1 cellular context compared by ENCODE assay signal in the genomic region with DNA sequence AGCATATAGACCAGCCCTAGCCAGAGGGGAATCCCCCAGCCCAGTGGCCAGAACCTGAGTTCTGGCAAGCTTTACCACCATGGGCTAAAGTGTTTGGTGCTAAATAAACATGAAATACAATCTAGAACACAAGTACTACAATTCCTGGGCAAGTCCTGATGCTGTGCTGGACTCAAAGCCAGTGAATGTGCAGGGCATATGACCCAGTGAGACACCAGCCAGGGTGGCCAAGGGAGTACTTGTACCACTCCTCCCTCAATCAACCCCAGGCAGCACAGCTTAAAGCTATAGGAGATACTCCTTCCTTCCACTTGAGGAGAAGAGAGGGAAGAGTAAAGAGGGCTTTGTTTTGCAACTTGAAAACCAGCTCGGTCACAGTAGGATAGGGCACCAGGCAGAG.
TF ChIP-seq lines count a peak whose summit lies in the region.

No MANE protein-coding gene starts in this region.

TF ChIP-seq in GM12878, 131 proteins besides CTCF, POLR2A, EP300 and RAD21:
- TF ChIP-seq RAD51 (IDR thresholded peaks at IDR 0.05) (no peak), FOXK2 (IDR thresholded peaks at IDR 0.05) (no peak), RB1 (IDR thresholded peaks at IDR 0.05; ENCODE audit: borderline replicate concordance) (no peak), MTA2 (IDR thresholded peaks at IDR 0.05; ENCODE audit: low read depth) (no peak), ZBED1 (IDR thresholded peaks at IDR 0.05; ENCODE audit: borderline replicate concordance) (no peak)
- TF ChIP-seq, protein P1, sequence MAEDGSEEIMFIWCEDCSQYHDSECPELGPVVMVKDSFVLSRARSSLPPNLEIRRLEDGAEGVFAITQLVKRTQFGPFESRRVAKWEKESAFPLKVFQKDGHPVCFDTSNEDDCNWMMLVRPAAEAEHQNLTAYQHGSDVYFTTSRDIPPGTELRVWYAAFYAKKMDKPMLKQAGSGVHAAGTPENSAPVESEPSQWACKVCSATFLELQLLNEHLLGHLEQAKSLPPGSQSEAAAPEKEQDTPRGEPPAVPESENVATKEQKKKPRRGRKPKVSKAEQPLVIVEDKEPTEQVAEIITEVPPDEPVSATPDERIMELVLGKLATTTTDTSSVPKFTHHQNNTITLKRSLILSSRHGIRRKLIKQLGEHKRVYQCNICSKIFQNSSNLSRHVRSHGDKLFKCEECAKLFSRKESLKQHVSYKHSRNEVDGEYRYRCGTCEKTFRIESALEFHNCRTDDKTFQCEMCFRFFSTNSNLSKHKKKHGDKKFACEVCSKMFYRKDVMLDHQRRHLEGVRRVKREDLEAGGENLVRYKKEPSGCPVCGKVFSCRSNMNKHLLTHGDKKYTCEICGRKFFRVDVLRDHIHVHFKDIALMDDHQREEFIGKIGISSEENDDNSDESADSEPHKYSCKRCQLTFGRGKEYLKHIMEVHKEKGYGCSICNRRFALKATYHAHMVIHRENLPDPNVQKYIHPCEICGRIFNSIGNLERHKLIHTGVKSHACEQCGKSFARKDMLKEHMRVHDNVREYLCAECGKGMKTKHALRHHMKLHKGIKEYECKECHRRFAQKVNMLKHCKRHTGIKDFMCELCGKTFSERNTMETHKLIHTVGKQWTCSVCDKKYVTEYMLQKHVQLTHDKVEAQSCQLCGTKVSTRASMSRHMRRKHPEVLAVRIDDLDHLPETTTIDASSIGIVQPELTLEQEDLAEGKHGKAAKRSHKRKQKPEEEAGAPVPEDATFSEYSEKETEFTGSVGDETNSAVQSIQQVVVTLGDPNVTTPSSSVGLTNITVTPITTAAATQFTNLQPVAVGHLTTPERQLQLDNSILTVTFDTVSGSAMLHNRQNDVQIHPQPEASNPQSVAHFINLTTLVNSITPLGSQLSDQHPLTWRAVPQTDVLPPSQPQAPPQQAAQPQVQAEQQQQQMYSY (CRISPR knock-in tag; IDR thresholded peaks at IDR 0.05) = no peak
